ENCODE assay signal across 1 cellular context in the genomic region with DNA sequence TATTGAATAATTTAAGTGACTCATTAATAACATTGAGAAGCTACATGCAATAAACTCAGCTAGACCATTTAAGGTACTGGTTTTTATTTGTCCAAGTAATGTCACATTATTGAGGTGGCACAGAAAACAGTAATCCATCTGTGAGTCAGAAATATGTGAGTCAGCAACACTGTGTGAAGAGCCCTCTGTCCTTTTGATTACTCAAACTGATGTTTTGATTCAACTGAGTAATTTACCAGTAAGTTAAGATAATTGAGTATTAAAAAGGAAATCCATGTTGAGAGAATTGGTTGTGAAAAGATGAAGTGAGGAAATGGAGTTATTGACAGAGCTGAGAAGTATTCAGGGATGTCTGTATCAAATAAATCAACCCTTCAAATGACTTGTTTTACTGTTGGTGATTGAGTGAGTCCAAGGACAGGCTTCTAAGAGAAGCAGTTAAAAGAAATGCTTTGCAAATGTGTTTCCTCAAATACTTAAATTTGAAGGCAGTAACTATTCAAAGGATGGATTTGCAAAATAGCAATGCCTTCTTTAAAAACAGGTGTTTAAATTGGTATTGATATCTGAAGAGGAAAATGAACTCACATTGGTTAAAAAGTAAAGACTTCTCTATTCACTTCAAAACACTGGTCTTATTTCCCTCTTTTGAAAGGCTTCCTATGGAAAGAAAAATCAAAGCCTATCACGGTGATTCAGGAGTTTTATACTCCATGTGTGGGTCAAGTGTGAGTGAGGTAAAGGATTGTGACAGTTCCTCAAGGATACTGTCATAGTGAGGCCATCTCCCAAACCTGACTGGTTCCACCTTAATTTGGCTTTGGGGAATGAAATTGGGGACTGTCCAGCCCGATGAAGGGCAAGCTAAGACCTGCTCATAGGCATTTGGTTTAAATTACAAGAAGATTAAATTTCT.
TF ChIP-seq lines count a peak whose summit lies in the region.

No MANE protein-coding gene starts in this region.

TF ChIP-seq in WTC11, 78 proteins besides CTCF, POLR2A, EP300 and RAD21 (continued from another document):
- TF ChIP-seq, protein P1, sequence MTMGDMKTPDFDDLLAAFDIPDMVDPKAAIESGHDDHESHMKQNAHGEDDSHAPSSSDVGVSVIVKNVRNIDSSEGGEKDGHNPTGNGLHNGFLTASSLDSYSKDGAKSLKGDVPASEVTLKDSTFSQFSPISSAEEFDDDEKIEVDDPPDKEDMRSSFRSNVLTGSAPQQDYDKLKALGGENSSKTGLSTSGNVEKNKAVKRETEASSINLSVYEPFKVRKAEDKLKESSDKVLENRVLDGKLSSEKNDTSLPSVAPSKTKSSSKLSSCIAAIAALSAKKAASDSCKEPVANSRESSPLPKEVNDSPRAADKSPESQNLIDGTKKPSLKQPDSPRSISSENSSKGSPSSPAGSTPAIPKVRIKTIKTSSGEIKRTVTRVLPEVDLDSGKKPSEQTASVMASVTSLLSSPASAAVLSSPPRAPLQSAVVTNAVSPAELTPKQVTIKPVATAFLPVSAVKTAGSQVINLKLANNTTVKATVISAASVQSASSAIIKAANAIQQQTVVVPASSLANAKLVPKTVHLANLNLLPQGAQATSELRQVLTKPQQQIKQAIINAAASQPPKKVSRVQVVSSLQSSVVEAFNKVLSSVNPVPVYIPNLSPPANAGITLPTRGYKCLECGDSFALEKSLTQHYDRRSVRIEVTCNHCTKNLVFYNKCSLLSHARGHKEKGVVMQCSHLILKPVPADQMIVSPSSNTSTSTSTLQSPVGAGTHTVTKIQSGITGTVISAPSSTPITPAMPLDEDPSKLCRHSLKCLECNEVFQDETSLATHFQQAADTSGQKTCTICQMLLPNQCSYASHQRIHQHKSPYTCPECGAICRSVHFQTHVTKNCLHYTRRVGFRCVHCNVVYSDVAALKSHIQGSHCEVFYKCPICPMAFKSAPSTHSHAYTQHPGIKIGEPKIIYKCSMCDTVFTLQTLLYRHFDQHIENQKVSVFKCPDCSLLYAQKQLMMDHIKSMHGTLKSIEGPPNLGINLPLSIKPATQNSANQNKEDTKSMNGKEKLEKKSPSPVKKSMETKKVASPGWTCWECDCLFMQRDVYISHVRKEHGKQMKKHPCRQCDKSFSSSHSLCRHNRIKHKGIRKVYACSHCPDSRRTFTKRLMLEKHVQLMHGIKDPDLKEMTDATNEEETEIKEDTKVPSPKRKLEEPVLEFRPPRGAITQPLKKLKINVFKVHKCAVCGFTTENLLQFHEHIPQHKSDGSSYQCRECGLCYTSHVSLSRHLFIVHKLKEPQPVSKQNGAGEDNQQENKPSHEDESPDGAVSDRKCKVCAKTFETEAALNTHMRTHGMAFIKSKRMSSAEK (CRISPR knock-in tag; IDR thresholded peaks at IDR 0.05; ENCODE audit: borderline replicate concordance): no peak
- TF ChIP-seq, protein P2, sequence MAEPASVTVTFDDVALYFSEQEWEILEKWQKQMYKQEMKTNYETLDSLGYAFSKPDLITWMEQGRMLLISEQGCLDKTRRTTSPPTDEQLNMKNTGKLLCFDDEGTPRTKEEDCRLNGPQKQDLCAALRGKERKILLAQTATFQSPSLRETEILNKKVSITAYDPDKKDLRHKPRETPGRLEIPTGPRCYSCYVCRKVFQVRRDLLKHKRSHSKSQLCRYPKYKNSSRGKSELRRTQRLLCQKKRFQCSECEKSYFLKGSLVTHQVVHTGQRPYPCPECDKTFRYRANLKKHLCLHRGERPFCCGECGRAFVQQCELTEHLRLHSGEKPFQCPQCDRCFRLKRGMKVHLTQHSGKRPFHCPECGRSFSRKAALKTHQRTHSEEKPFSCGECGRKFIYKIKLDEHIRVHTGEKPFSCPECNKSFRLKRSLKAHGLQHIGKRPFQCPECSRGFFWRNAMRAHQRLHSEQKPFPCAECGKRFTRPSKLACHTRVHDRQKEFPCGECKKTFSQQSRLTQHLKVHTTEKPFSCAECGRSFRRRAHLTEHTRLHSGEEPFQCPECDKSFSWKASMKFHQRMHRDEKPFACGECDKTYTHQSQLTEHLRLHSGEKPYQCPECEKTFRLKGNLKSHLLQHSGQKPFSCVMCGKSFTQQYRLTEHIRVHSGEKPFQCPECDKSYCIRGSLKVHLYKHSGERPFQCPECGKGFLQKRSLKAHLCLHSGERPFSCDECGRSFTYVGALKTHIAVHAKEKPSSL (CRISPR knock-in tag; conservative IDR thresholded peaks at IDR 0.05): no peak
- TF ChIP-seq GRHL2 (CRISPR knock-in tag; IDR thresholded peaks at IDR 0.05; ENCODE audit: insufficient replicate concordance, severe bottlenecking): no peak
- TF ChIP-seq, protein P3, sequence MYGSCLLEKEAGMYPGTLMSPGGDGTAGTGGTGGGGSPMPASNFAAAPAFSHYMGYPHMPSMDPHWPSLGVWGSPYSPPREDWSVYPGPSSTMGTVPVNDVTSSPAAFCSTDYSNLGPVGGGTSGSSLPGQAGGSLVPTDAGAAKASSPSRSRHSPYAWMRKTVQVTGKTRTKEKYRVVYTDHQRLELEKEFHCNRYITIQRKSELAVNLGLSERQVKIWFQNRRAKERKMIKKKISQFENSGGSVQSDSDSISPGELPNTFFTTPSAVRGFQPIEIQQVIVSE (CRISPR knock-in tag; IDR thresholded peaks at IDR 0.05; ENCODE audit: borderline replicate concordance): no peak
- no peak for TF ChIP-seq ESRRA (CRISPR knock-in tag; IDR thresholded peaks at IDR 0.05; ENCODE audit: borderline replicate concordance)
- TF ChIP-seq KAT7 (CRISPR knock-in tag; IDR thresholded peaks at IDR 0.05; ENCODE audit: borderline replicate concordance): no peak
- no peak for TF ChIP-seq SOX15 (CRISPR knock-in tag; IDR thresholded peaks at IDR 0.05)
- TF ChIP-seq SMAD3 (CRISPR knock-in tag; IDR thresholded peaks at IDR 0.05; ENCODE audit: borderline replicate concordance): no peak
- no peak for TF ChIP-seq TEAD4 (CRISPR knock-in tag; IDR thresholded peaks at IDR 0.05)
- TF ChIP-seq NFYB (CRISPR knock-in tag; conservative IDR thresholded peaks at IDR 0.05; ENCODE audit: low read depth): no peak
- TF ChIP-seq, protein P4, sequence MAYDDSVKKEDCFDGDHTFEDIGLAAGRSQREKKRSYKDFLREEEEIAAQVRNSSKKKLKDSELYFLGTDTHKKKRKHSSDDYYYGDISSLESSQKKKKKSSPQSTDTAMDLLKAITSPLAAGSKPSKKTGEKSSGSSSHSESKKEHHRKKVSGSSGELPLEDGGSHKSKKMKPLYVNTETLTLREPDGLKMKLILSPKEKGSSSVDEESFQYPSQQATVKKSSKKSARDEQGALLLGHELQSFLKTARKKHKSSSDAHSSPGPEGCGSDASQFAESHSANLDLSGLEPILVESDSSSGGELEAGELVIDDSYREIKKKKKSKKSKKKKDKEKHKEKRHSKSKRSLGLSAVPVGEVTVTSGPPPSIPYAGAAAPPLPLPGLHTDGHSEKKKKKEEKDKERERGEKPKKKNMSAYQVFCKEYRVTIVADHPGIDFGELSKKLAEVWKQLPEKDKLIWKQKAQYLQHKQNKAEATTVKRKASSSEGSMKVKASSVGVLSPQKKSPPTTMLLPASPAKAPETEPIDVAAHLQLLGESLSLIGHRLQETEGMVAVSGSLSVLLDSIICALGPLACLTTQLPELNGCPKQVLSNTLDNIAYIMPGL (CRISPR knock-in tag; IDR thresholded peaks at IDR 0.05): no peak
